22 cellular contexts compared by ENCODE assay signal in genomic region chr1:156384007-156384406, GRCh38. TPM values are rescaled to one million over a fixed set of nuclear protein-coding genes. Genes with fewer than 3 reads are reported as not detected.
"Had no signal": no experiment of that assay in that cellular context is flagged by ENCODE, and none has a peak within 500 bp of the region (broad histone marks: within the 10 kb centered on the region; RNA-seq: fewer than 3 reads in every experiment).

No MANE protein-coding gene starts in this region.

- H3K36me3 ChIP-seq: esophagus squamous epithelium, heart right ventricle, left ventricle myocardium inferior, prostate gland, right atrium auricular region, stomach had no signal

- ATAC-seq: activated T-cell treated with anti-CD3 and anti-CD28 coated beads, Interleukin-2, amount 50 U/mL, for 4 hours; body of pancreas; heart right ventricle had no signal

- DNase-seq: activated CD4-positive, alpha-beta T cell treated with anti-CD3 and anti-CD28 coated beads, Interleukin-2, amount 50 U/mL, for 1 hour; activated CD4-positive, CD25-positive, alpha-beta regulatory T cell treated with anti-CD3 and anti-CD28 coated beads, Interleukin-2, amount 50 U/mL, for 72 hours; activated CD8-positive, alpha-beta memory T cell treated with anti-CD3 and anti-CD28 coated beads, Interleukin-2, amount 50 U/mL, for 4 hours; activated naive CD4-positive, alpha-beta T cell treated with anti-CD3 and anti-CD28 coated beads for 36 hours; activated T-cell treated with anti-CD3 and anti-CD28 coated beads, Interleukin-2, amount 50 U/mL, for 4 hours; body of pancreas; dermis blood vessel endothelial cell; effector memory CD4-positive, alpha-beta T cell; esophagus squamous epithelium; heart right ventricle; left ventricle myocardium inferior; mammary epithelial cell; stomach; testis had no signal

- H3K27ac ChIP-seq: body of pancreas, esophagus squamous epithelium, heart right ventricle, left ventricle myocardium inferior, prostate gland, right atrium auricular region, skin epidermis, stomach, testis had no signal

- H3K9me3 ChIP-seq: body of pancreas, esophagus squamous epithelium, heart right ventricle, left ventricle myocardium inferior, prostate gland, right atrium auricular region, stomach, testis had no signal

- H3K4me1 ChIP-seq: prostate gland, testis had no signal

- H3K27me3 ChIP-seq: testis had no signal

- H3K4me3 ChIP-seq: body of pancreas, esophagus squamous epithelium, heart right ventricle, left ventricle myocardium inferior, prostate gland, right atrium auricular region, skin epidermis, stomach, testis had no signal

RNA-seq across cellular contexts. Expression of gene RHBG, which starts 15.0 kb away (rescaled TPM):
- total RNA-seq: activated naive CD4-positive, alpha-beta T cell treated with anti-CD3 and anti-CD28 coated beads for 36 hours; activated T-cell treated with anti-CD3 and anti-CD28 coated beads, Interleukin-2, amount 50 U/mL, for 4 hours; cardiac septum; dermis blood vessel endothelial cell; endothelial cell of umbilical vein; heart right ventricle; kidney epithelial cell; left ventricle myocardium inferior; mammary epithelial cell; neural crest cell; osteocyte; right atrium auricular region; stomach had no signal

RNA-seq across cellular contexts. Expression of gene TSACC, which starts 45.7 kb away (rescaled TPM):
- total RNA-seq: body of pancreas, cardiac septum, dermis blood vessel endothelial cell, esophagus squamous epithelium, mammary epithelial cell, osteocyte, right atrium auricular region, stomach had no signal
